Comparison of ENCODE assay signal across 8 cellular contexts in the genomic region with DNA sequence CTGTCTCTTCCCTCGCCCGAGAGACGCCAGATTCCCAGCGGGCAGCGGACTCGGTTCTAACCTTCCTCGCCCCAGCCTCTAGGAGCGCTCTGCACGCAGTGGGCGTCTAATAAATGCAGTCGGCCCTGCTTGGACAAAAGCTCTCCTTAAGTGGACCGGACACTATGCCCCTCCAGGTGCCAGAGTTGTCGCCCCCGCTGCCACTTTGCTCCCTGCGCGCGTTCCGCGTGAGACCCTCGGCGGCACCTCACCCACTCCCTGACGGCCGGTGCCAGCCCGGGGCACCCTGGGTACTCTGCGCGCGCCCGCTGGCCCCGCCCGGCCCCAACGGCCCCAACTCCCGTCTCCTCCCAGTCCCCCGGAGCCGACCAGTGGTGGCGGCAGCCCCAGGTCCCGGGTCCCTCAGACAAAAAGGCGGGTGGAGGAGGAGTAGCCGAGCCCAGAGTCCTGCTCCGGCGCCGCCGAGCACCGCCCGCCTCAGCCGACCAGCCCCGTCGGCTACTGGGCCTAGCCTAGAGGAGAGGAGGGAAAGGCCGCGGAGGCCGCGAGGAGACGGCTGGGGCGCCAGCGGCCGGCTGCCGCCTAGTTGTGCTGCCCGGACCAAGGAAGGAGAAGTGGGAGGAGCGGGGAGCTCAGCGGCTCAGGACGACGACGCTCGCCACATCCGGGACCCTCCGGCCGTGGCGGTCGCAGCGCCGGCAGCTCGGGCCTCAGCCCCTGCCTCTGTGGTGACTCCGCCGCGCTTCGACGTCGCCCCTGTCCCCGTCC.
DNase-seq lines count a peak whose midpoint lies in the region; ATAC-seq and FAIRE-seq lines count a peak whose summit lies in the region.

No MANE protein-coding gene starts in this region.

- H3K9me3 Mint-ChIP-seq in CD4-positive, CD25-positive, alpha-beta regulatory T cell = peaks cover 0 to 3% (median 0%) of the 10 kb centered on the region in 7 donors
- no peaks in the 10 kb centered on the region for H3K9me3 Mint-ChIP-seq in activated CD4-positive, alpha-beta memory T cell treated with anti-CD3 and anti-CD28 coated beads, Interleukin-2, amount 10 ng/mL, durations not matched to agents 7 days and 5 days

- peak overlapping the region; percentile 84 to 98 (median 92) for H3K4me3 Mint-ChIP-seq in CD4-positive, CD25-positive, alpha-beta regulatory T cell
- peak overlapping the region; percentile 96 for H3K4me3 Mint-ChIP-seq in activated CD4-positive, alpha-beta memory T cell treated with anti-CD3 and anti-CD28 coated beads, Interleukin-2, amount 10 ng/mL, durations not matched to agents 7 days and 5 days

- peak overlapping the region; percentile 5 for H3K27ac ChIP-seq in CD4-positive, CD25-positive, alpha-beta regulatory T cell (ENCODE audit: insufficient read depth, low read length, poor library complexity, severe bottlenecking)

- no peaks in the 10 kb centered on the region for H3K9me3 ChIP-seq in CD4-positive, CD25-positive, alpha-beta regulatory T cell (ENCODE audit: control insufficient read depth in 2 of 2, low read length in 2 of 2)

- H3K4me3 ChIP-seq in CD4-positive, CD25-positive, alpha-beta regulatory T cell (ENCODE audit: low read depth, low read length) = peak overlapping the region; percentile 65

- H3K27ac Mint-ChIP-seq in CD4-positive, CD25-positive, alpha-beta regulatory T cell = peak overlapping the region in 2 of 3 donors; percentile 59 to 85
- peak overlapping the region; percentile 54 for H3K27ac Mint-ChIP-seq in activated CD4-positive, alpha-beta memory T cell treated with anti-CD3 and anti-CD28 coated beads, Interleukin-2, amount 10 ng/mL, durations not matched to agents 7 days and 5 days

- CTCF ChIA-PET in activated CD4-positive, alpha-beta memory T cell treated with anti-CD3 and anti-CD28 coated beads, Interleukin-2, amount 10 ng/mL, durations not matched to agents 7 days and 5 days (lab: Charles Lee) = interaction anchor here (1.4 kb wide), 1 partner anchor 115 kb away, joined by 5 read pairs; no protein-coding TSS in a partner anchor

- H3K36me3 ChIP-seq in CD4-positive, CD25-positive, alpha-beta regulatory T cell (ENCODE audit: control insufficient read depth, insufficient read depth, low read length) = no peaks in the 10 kb centered on the region

- H3K27me3 ChIP-seq in CD4-positive, CD25-positive, alpha-beta regulatory T cell (ENCODE audit: control insufficient read depth, insufficient read depth, low read length) = peaks cover 4% of the 10 kb centered on the region

- POLR2A ChIA-PET in activated CD4-positive, alpha-beta memory T cell treated with anti-CD3 and anti-CD28 coated beads, Interleukin-2, amount 10 ng/mL, durations not matched to agents 7 days and 5 days (lab: Charles Lee) = interaction anchor here (1.1 kb wide), 1 partner anchor 123 kb away, joined by 3 read pairs; the partner anchor contains the start of gene GOSR1

- peaks cover 0 to 24% (median 12%) of the 10 kb centered on the region in 4 donors for H3K4me1 Mint-ChIP-seq in CD4-positive, CD25-positive, alpha-beta regulatory T cell
- H3K4me1 Mint-ChIP-seq in activated CD4-positive, alpha-beta memory T cell treated with anti-CD3 and anti-CD28 coated beads, Interleukin-2, amount 10 ng/mL, durations not matched to agents 7 days and 5 days = peaks cover 30% of the 10 kb centered on the region

- peaks cover 7% of the 10 kb centered on the region for H3K4me1 ChIP-seq in CD4-positive, CD25-positive, alpha-beta regulatory T cell (ENCODE audit: control insufficient read depth, insufficient read depth, low read length, poor library complexity, severe bottlenecking)

- peak; percentile 22 to 63 (median 30) for DNase-seq in CD4-positive, CD25-positive, alpha-beta regulatory T cell
- DNase-seq in GM19239 (ENCODE audit: insufficient read length, low spot score) = peak; percentile 76
- DNase-seq in NCI-H69 (lab: John Stamatoyannopoulos, UW) = peak; percentile 95
- DNase-seq in activated CD4-positive, alpha-beta memory T cell treated with anti-CD3 and anti-CD28 coated beads, Interleukin-2, amount 10 ng/mL, durations not matched to agents 7 days and 5 days = peak; percentile 74
- DNase-seq in effector CD8-positive, alpha-beta T cell (lab: John Stamatoyannopoulos, UW) = peak; percentile 20
- DNase-seq in lung microvascular endothelial cell (ENCODE audit: low read depth in 2 of 2) = peak; percentile 76 to 81
- DNase-seq in stimulated activated CD4-positive, alpha-beta T cell treated with anti-CD3 and anti-CD28 coated beads, TNF-alpha, amount 100 ng/mL, for 48 hours (ENCODE audit: low read depth in 3 of 3) = peak; percentile 43 to 70 (median 48)

- H3K27me3 Mint-ChIP-seq in CD4-positive, CD25-positive, alpha-beta regulatory T cell = peaks cover 10% of the 10 kb centered on the region
- peaks cover 3% of the 10 kb centered on the region for H3K27me3 Mint-ChIP-seq in activated CD4-positive, alpha-beta memory T cell treated with anti-CD3 and anti-CD28 coated beads, Interleukin-2, amount 10 ng/mL, durations not matched to agents 7 days and 5 days

- no peaks in the 10 kb centered on the region for H3K36me3 Mint-ChIP-seq in CD4-positive, CD25-positive, alpha-beta regulatory T cell
- H3K36me3 Mint-ChIP-seq in activated CD4-positive, alpha-beta memory T cell treated with anti-CD3 and anti-CD28 coated beads, Interleukin-2, amount 10 ng/mL, durations not matched to agents 7 days and 5 days (ENCODE audit: low read depth) = no peaks in the 10 kb centered on the region

- ATAC-seq in CD4-positive, CD25-positive, alpha-beta regulatory T cell (ENCODE audit: low read depth in 2 of 2) = peak; percentile 85 to 86
- ATAC-seq in HG03432 (IDR thresholded peaks at IDR 0.05; ENCODE audit: unreplicated experiment) = peak; percentile 91

- FAIRE-seq in GM19239 (lab: Jason Lieb, UNC) = no peak

Comparison
In these comparisons a context has a peak if more than half of its experiments do, and no peak if none do; other contexts are left out.
1. Peak in every context shown above with its lines: DNase-seq, ATAC-seq, H3K4me3 ChIP-seq and H3K27ac ChIP-seq.
2. DNase-seq: peak in every context shown above with its lines; median percentile 95 in NCI-H69; 78 in lung microvascular endothelial cell; 76 in GM19239; 74 in activated CD4-positive, alpha-beta memory T cell treated with anti-CD3 and anti-CD28 coated beads, Interleukin-2, amount 10 ng/mL, durations not matched to agents 7 days and 5 days; 48 in stimulated activated CD4-positive, alpha-beta T cell treated with anti-CD3 and anti-CD28 coated beads, TNF-alpha, amount 100 ng/mL, for 48 hours; 30 in CD4-positive, CD25-positive, alpha-beta regulatory T cell; 20 in effector CD8-positive, alpha-beta T cell.